Comparison of ENCODE assay signal across 24 cellular contexts in the genomic region with DNA sequence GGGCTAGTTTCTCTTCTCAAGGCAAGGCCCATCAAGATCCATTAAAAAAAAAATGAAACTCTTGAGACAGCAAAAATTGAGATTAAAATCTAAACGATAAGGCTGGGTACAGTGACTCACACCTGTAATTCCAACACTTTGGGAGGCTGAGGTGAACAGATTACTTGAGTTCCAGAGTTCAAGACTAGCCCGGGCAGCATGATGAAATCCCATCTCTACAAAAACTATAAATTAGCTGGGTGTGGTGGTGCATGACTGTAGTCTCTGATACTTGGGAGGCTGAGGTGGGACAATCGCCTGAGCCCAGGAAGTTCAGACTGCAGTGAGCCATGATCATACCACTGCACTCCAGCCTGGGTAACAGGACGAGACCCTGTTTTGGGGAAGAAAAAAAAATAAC.
DNase-seq lines count a peak whose midpoint lies in the region; ATAC-seq and TF ChIP-seq lines count a peak whose summit lies in the region.
"Had no signal": no experiment of that assay in that cellular context is flagged by ENCODE, and none has a peak within 500 bp of the region (broad histone marks: within the 10 kb centered on the region; RNA-seq: fewer than 3 reads in every experiment).

No MANE protein-coding gene starts in this region.

- H3K9me3 Mint-ChIP-seq in activated B cell treated with CpG ODN at 0.5 μM for 24 hours: no peaks in the 10 kb centered on the region
- H3K9me3 Mint-ChIP-seq: CD4-positive, alpha-beta T cell had no signal

- no peak for ATAC-seq in activated B cell treated with CpG ODN at 0.5 μM for 24 hours (ENCODE audit: low read depth)
- ATAC-seq in mucosa of descending colon: peak; percentile 65
- ATAC-seq: A549, GM12878 had no signal

- H4K91ac ChIP-seq in trophoblast cell (ENCODE audit: low read depth, low read length) (no peak overlapping the region), neuronal stem cell (ENCODE audit: low read depth, low read length, poor library complexity) (no peak overlapping the region)

- H3K36me3 Mint-ChIP-seq in activated B cell treated with CpG ODN at 0.5 μM for 24 hours (ENCODE audit: low read depth): no peaks in the 10 kb centered on the region
- H3K36me3 Mint-ChIP-seq: CD14-positive monocyte; CD8-positive, alpha-beta memory T cell had no signal

- CTCF ChIA-PET in activated B cell treated with CpG ODN at 0.5 μM for 24 hours (lab: Charles Lee): no interaction called here

- H2BK5ac ChIP-seq in trophoblast cell (ENCODE audit: low read depth, low read length, poor library complexity) (no peak overlapping the region), neuronal stem cell (ENCODE audit: low read length) (no peak overlapping the region)

- H2BK120ac ChIP-seq in trophoblast cell (ENCODE audit: insufficient read depth, low read length, poor library complexity) (no peak overlapping the region), neuronal stem cell (ENCODE audit: low read depth, low read length) (no peak overlapping the region)

- H3K4me1 ChIP-seq in mucosa of descending colon (ENCODE audit: low read depth) (no peaks in the 10 kb centered on the region), trophoblast cell (ENCODE audit: control insufficient read depth in 1 of 2, insufficient read depth in 2 of 2, low read length in 2 of 2) (no peaks in the 10 kb centered on the region), neuronal stem cell (ENCODE audit: control insufficient read depth in 2 of 2, insufficient read depth in 1 of 2, low read depth in 1 of 2, low read length in 2 of 2) (no peaks in the 10 kb centered on the region)
- H3K4me1 ChIP-seq: A549, BE2C had no signal

- H2AFZ ChIP-seq in trophoblast cell (ENCODE audit: insufficient read depth, low read length, poor library complexity) (no peak overlapping the region), neuronal stem cell (ENCODE audit: low read length) (no peak overlapping the region)
- H2AFZ ChIP-seq: GM23248 had no signal

- no peaks in the 10 kb centered on the region for H3K79me2 ChIP-seq in trophoblast cell (ENCODE audit: control insufficient read depth, insufficient read depth, low read length, poor library complexity)

- intact Hi-C loops in activated B cell treated with CpG ODN at 0.5 μM for 24 hours (cut with micrococcal nuclease): no loop called here
- intact Hi-C loops in mucosa of descending colon (cut with DNase I, micrococcal nuclease): no loop called here

- POLR2A ChIA-PET in activated B cell treated with CpG ODN at 0.5 μM for 24 hours (lab: Charles Lee): no interaction called here

- no peaks in the 10 kb centered on the region for H3K9me3 ChIP-seq in mucosa of descending colon
- H3K9me3 ChIP-seq in trophoblast cell (ENCODE audit: insufficient read depth, low read depth, low read length): no peaks in the 10 kb centered on the region
- no peaks in the 10 kb centered on the region for H3K9me3 ChIP-seq in neuronal stem cell (replicated peaks in 1 of 2; ENCODE audit: control insufficient read depth in 2 of 2, insufficient read depth in 1 of 2, low read depth in 1 of 2, low read length in 2 of 2)
- H3K9me3 ChIP-seq: A549; BE2C; BLaER1 treated with 17β-estradiol and CSF1 and Interleukin-3, amounts not matched to agents 10 nM and 100 nM had no signal

- no peak overlapping the region for H2AK5ac ChIP-seq in trophoblast cell (ENCODE audit: low read length)
- H2AK5ac ChIP-seq in neuronal stem cell (ENCODE audit: low read depth, low read length): no peak overlapping the region

- H4K12ac ChIP-seq in trophoblast cell (ENCODE audit: low read depth, low read length): no peak overlapping the region

- H3K4me2 ChIP-seq in trophoblast cell (ENCODE audit: low read length): no peak overlapping the region
- no peak overlapping the region for H3K4me2 ChIP-seq in neuronal stem cell (ENCODE audit: insufficient read depth, low read length, poor library complexity, severe bottlenecking)
- H3K4me2 ChIP-seq: A549; BLaER1 treated with 17β-estradiol and CSF1 and Interleukin-3, amounts not matched to agents 10 nM and 100 nM had no signal

- H3K18ac ChIP-seq in trophoblast cell (ENCODE audit: low read length) (no peak overlapping the region), neuronal stem cell (ENCODE audit: low read length) (no peak overlapping the region)

- no peaks in the 10 kb centered on the region for H3K27me3 ChIP-seq in trophoblast cell (ENCODE audit: insufficient read depth, low read length)
- no peaks in the 10 kb centered on the region for H3K27me3 ChIP-seq in neuronal stem cell (ENCODE audit: control insufficient read depth in 3 of 3, insufficient read depth in 3 of 3, low read depth in 1 of 3, low read length in 3 of 3)
- H3K27me3 ChIP-seq: BE2C; BLaER1 treated with 17β-estradiol and CSF1 and Interleukin-3, amounts not matched to agents 10 nM and 100 nM had no signal

- DNase-seq in activated B cell treated with CpG ODN at 0.5 μM for 24 hours (no peak), mucosa of descending colon (no peak), trophoblast cell (peak; percentile 7 to 12), neuronal stem cell (ENCODE audit: low spot score) (no peak), NCI-H748 treated with DMSO at 0.1 percent for 48 hours (lab: John Stamatoyannopoulos, UW) (no peak), T-helper 1 cell (no peak), germinal center (ENCODE audit: low spot score) (no peak)
- DNase-seq: 8988T; ACHN; AML-193; BE2C; CD4-positive, alpha-beta T cell; CD8-positive, alpha-beta memory T cell; DMS 273 treated with DMSO at 0.1 percent for 48 hours; DMS79; EL; GDM1; GM23248; H7; HCEC 1CT had no signal

- H4K8ac ChIP-seq in trophoblast cell (ENCODE audit: low read depth, low read length) (no peak overlapping the region), neuronal stem cell (ENCODE audit: low read depth, low read length) (no peak overlapping the region)

- H3K36me3 ChIP-seq in mucosa of descending colon (ENCODE audit: low read depth) (no peaks in the 10 kb centered on the region), trophoblast cell (ENCODE audit: control insufficient read depth in 1 of 2, insufficient read depth in 2 of 2, low read length in 2 of 2) (no peaks in the 10 kb centered on the region), neuronal stem cell (replicated peaks in 1 of 2; ENCODE audit: control insufficient read depth in 2 of 2, insufficient read depth in 2 of 2, low read length in 2 of 2) (no peaks in the 10 kb centered on the region)
- H3K36me3 ChIP-seq: BE2C; BLaER1 treated with 17β-estradiol and CSF1 and Interleukin-3, amounts not matched to agents 10 nM and 100 nM had no signal

- WGBS in trophoblast cell (ENCODE audit: extremely low coverage, insufficient coverage, insufficient read length): no CpG with 5 or more reads among the region's 4 CpGs
- no CpG with 5 or more reads among the region's 4 CpGs for WGBS in neuronal stem cell (ENCODE audit: extremely low coverage in 2 of 2, insufficient read length in 2 of 2, insufficient replicate concordance in 1 of 2), 2 donors

- H3K27ac Mint-ChIP-seq in activated B cell treated with CpG ODN at 0.5 μM for 24 hours: peak overlapping the region; percentile 14
- H3K27ac Mint-ChIP-seq: CD14-positive monocyte; CD4-positive, alpha-beta T cell; CD8-positive, alpha-beta memory T cell had no signal

- H3K4me1 Mint-ChIP-seq in activated B cell treated with CpG ODN at 0.5 μM for 24 hours: peaks cover 24% of the 10 kb centered on the region
- H3K4me1 Mint-ChIP-seq: CD8-positive, alpha-beta memory T cell had no signal

- H3K23ac ChIP-seq in trophoblast cell (ENCODE audit: low read length) (no peak overlapping the region), neuronal stem cell (ENCODE audit: low read depth, low read length, poor library complexity) (no peak overlapping the region)

- no peak overlapping the region for H2BK15ac ChIP-seq in neuronal stem cell (ENCODE audit: low read length)

- TF ChIP-seq CTCF in activated B cell treated with CpG ODN at 0.5 μM for 24 hours (IDR thresholded peaks at IDR 0.05) (no peak), mucosa of descending colon (IDR thresholded peaks at IDR 0.05) (no peak)

- H3K4me3 ChIP-seq in mucosa of descending colon: no peak overlapping the region
- no peak overlapping the region for H3K4me3 ChIP-seq in trophoblast cell (ENCODE audit: low read depth, low read length)
- H3K4me3 ChIP-seq in neuronal stem cell (ENCODE audit: low read length in 2 of 2): no peak overlapping the region
- H3K4me3 ChIP-seq: A549; BLaER1 treated with 17β-estradiol and CSF1 and Interleukin-3, amounts not matched to agents 10 nM and 100 nM; GM12878; GM23248 had no signal

- H3K14ac ChIP-seq in trophoblast cell (ENCODE audit: low read length) (no peak overlapping the region), neuronal stem cell (ENCODE audit: low read length) (no peak overlapping the region)

- H2BK12ac ChIP-seq in trophoblast cell (ENCODE audit: low read length): no peak overlapping the region
- no peak overlapping the region for H2BK12ac ChIP-seq in neuronal stem cell (ENCODE audit: low read length)

- H3K79me1 ChIP-seq in trophoblast cell (ENCODE audit: low read length): no peaks in the 10 kb centered on the region
- no peaks in the 10 kb centered on the region for H3K79me1 ChIP-seq in neuronal stem cell (ENCODE audit: low read depth, low read length)

- H3K27ac ChIP-seq in trophoblast cell (ENCODE audit: low read depth, low read length) (no peak overlapping the region), neuronal stem cell (replicated peaks; ENCODE audit: low read length) (no peak overlapping the region)
- H3K27ac ChIP-seq: A549; BLaER1 treated with 17β-estradiol and CSF1 and Interleukin-3, amounts not matched to agents 10 nM and 100 nM; GM23248 had no signal

- no peak overlapping the region for H3K4me3 Mint-ChIP-seq in activated B cell treated with CpG ODN at 0.5 μM for 24 hours
- H3K4me3 Mint-ChIP-seq: CD14-positive monocyte; CD4-positive, alpha-beta T cell; CD8-positive, alpha-beta memory T cell had no signal

- no peak overlapping the region for H3K9ac ChIP-seq in trophoblast cell (ENCODE audit: low read length)
- no peak overlapping the region for H3K9ac ChIP-seq in neuronal stem cell (ENCODE audit: low read depth, low read length, poor library complexity)
- H3K9ac ChIP-seq: BLaER1 treated with 17β-estradiol and CSF1 and Interleukin-3, amounts not matched to agents 10 nM and 100 nM; GM23248 had no signal

- H3K4ac ChIP-seq in trophoblast cell (ENCODE audit: low read depth, low read length): no peak overlapping the region
- no peak overlapping the region for H3K4ac ChIP-seq in neuronal stem cell (ENCODE audit: low read length)

- no peaks in the 10 kb centered on the region for H3K27me3 Mint-ChIP-seq in activated B cell treated with CpG ODN at 0.5 μM for 24 hours
- H3K27me3 Mint-ChIP-seq: CD4-positive, alpha-beta T cell; CD8-positive, alpha-beta memory T cell had no signal

Comparison
In these comparisons a context has a peak if more than half of its experiments do, and no peak if none do; other contexts are left out.
1. DNase-seq: peak in trophoblast cell (2 of 2); none in activated B cell treated with CpG ODN at 0.5 μM for 24 hours (single experiment), mucosa of descending colon (0 of 3), neuronal stem cell (single experiment), NCI-H748 treated with DMSO at 0.1 percent for 48 hours (single experiment), T-helper 1 cell (0 of 5) and germinal center (single experiment).